ENCODE assay signal across 16 cellular contexts in genomic region chr4:87117730-87118075, GRCh38.
DNase-seq lines count a peak whose midpoint lies in the region; ATAC-seq and TF ChIP-seq lines count a peak whose summit lies in the region.
"Had no signal": no experiment of that assay in that cellular context is flagged by ENCODE, and none has a peak within 500 bp of the region (broad histone marks: within the 10 kb centered on the region; RNA-seq: fewer than 3 reads in every experiment).

No MANE protein-coding gene starts in this region.

- H3K36me3 ChIP-seq in right atrium auricular region (peaks cover 30% of the 10 kb centered on the region), gastroesophageal sphincter (peaks cover 4 to 50% of the 10 kb centered on the region in 2 donors), prostate gland (peaks cover 0 to 7% of the 10 kb centered on the region in 2 donors)

- no peaks in the 10 kb centered on the region for H3K9me3 Mint-ChIP-seq in type B pancreatic cell
- H3K9me3 Mint-ChIP-seq: activated naive CD4-positive, alpha-beta T cell treated with anti-CD3 and anti-CD28 coated beads for 36 hours; H9 had no signal

- no peaks in the 10 kb centered on the region for H3K27me3 Mint-ChIP-seq in type B pancreatic cell

- intact Hi-C loops in right cardiac atrium (cut with DNase I) (no loop called here), prostate gland (cut with DNase I) (no loop called here)

- H3K4me3 ChIP-seq in right atrium auricular region (no peak overlapping the region), right cardiac atrium (ENCODE audit: low read length) (no peak overlapping the region), gastroesophageal sphincter (no peak overlapping the region), prostate gland (no peak overlapping the region)

- WGBS in right cardiac atrium = 81% methylated on average over 5 of the region's 5 CpGs
- WGBS in gastroesophageal sphincter (ENCODE audit: low coverage in 1 of 2), 2 donors = 78 to 87% methylated on average over 4 of the region's 5 CpGs
- WGBS in prostate gland = 72% methylated on average over 5 of the region's 5 CpGs

- H3K9me3 ChIP-seq in right atrium auricular region = no peaks in the 10 kb centered on the region
- no peaks in the 10 kb centered on the region for H3K9me3 ChIP-seq in right cardiac atrium (ENCODE audit: control insufficient read depth, low read length)
- no peaks in the 10 kb centered on the region for H3K9me3 ChIP-seq in gastroesophageal sphincter
- no peaks in the 10 kb centered on the region for H3K9me3 ChIP-seq in prostate gland

- no peak overlapping the region for H3K4me3 Mint-ChIP-seq in type B pancreatic cell
- H3K4me3 Mint-ChIP-seq: activated naive CD4-positive, alpha-beta T cell treated with anti-CD3 and anti-CD28 coated beads for 36 hours; H9 had no signal

- H3K4me1 ChIP-seq in right atrium auricular region (peaks cover 0 to 65% of the 10 kb centered on the region in 2 donors), right cardiac atrium (ENCODE audit: control insufficient read depth, insufficient read depth, low read length) (peaks cover 16% of the 10 kb centered on the region), gastroesophageal sphincter (peaks cover 19 to 71% (median 23%) of the 10 kb centered on the region in 3 donors), prostate gland (replicated peaks) (peaks cover 19% of the 10 kb centered on the region)

- H3K27me3 ChIP-seq in right atrium auricular region (no peaks in the 10 kb centered on the region), right cardiac atrium (ENCODE audit: control insufficient read depth, insufficient read depth) (no peaks in the 10 kb centered on the region), gastroesophageal sphincter (no peaks in the 10 kb centered on the region), prostate gland (replicated peaks; ENCODE audit: insufficient read depth) (no peaks in the 10 kb centered on the region)

- TF ChIP-seq POLR2A in gastroesophageal sphincter (IDR thresholded peaks at IDR 0.05) = no peak
- TF ChIP-seq POLR2A in prostate gland (IDR thresholded peaks at IDR 0.05) = no peak

- peaks cover 38% of the 10 kb centered on the region for H3K36me3 Mint-ChIP-seq in type B pancreatic cell

- H3K27ac ChIP-seq in right atrium auricular region (peak overlapping the region; percentile 79 to 88), right cardiac atrium (ENCODE audit: low read length) (no peak overlapping the region), gastroesophageal sphincter (peak overlapping the region; percentile 54 to 91 (median 90)), prostate gland (peak overlapping the region; percentile 68 to 77)

- peak overlapping the region; percentile 64 for H3K27ac Mint-ChIP-seq in type B pancreatic cell
- H3K27ac Mint-ChIP-seq: activated naive CD4-positive, alpha-beta T cell treated with anti-CD3 and anti-CD28 coated beads for 36 hours had no signal

- peaks cover 45% of the 10 kb centered on the region for H3K4me1 Mint-ChIP-seq in type B pancreatic cell (ENCODE audit: unreplicated experiment)

- TF ChIP-seq CTCF in right atrium auricular region (IDR thresholded peaks at IDR 0.05) (no peak), gastroesophageal sphincter (IDR thresholded peaks at IDR 0.05) (no peak), prostate gland (IDR thresholded peaks at IDR 0.05) (no peak), type B pancreatic cell (conservative IDR thresholded peaks at IDR 0.05) (no peak)

- ATAC-seq in right cardiac atrium = no peak
- ATAC-seq in gastroesophageal sphincter = no peak
- no peak for ATAC-seq in GM21786 (IDR thresholded peaks at IDR 0.05; ENCODE audit: unreplicated experiment)
- ATAC-seq in HG02840 (IDR thresholded peaks at IDR 0.05; ENCODE audit: low FRiP score, unreplicated experiment) = no peak
- no peak for ATAC-seq in HG03469 (IDR thresholded peaks at IDR 0.05; ENCODE audit: unreplicated experiment)

- no peak for TF ChIP-seq EP300 in gastroesophageal sphincter (IDR thresholded peaks at IDR 0.05)

- DNase-seq in right atrium auricular region (ENCODE audit: low spot score) = no peak
- no peak for DNase-seq in right cardiac atrium
- no peak for DNase-seq in prostate gland (ENCODE audit: low spot score)
- DNase-seq in type B pancreatic cell (ENCODE audit: extremely low spot score, unreplicated experiment) = no peak
- DNase-seq: activated CD4-positive, alpha-beta T cell treated with anti-CD3 and anti-CD28 coated beads, Interleukin-2, amount 50 U/mL, for 1 hour; activated CD8-positive, alpha-beta memory T cell treated with anti-CD3 and anti-CD28 coated beads, Interleukin-2, amount 50 U/mL, for 48 hours; activated naive CD4-positive, alpha-beta T cell treated with anti-CD3 and anti-CD28 coated beads for 36 hours; aorta; H9; NCI-H2107; occipital lobe; stimulated activated CD4-positive, alpha-beta T cell treated with anti-CD3 and anti-CD28 coated beads, Interleukin-4, amount 100 ng/mL, for 4 hours had no signal
